26 cellular contexts compared by ENCODE assay signal in genomic region chr5:119250946-119251901, GRCh38.
DNase-seq lines count a peak whose midpoint lies in the region; ATAC-seq and TF ChIP-seq lines count a peak whose summit lies in the region.
"Had no signal": no experiment of that assay in that cellular context is flagged by ENCODE, and none has a peak within 500 bp of the region (broad histone marks: within the 10 kb centered on the region; RNA-seq: fewer than 3 reads in every experiment).

No MANE protein-coding gene starts in this region.

- no peak overlapping the region for H3K9ac ChIP-seq in endodermal cell (ENCODE audit: extremely low read depth, low read length, poor library complexity, severe bottlenecking)

- H3K36me3 ChIP-seq in GM23338 (ENCODE audit: insufficient read depth): no peaks in the 10 kb centered on the region
- H3K36me3 ChIP-seq in endodermal cell (ENCODE audit: control insufficient read depth, insufficient read depth, low read length): peaks cover 39% of the 10 kb centered on the region
- H3K36me3 ChIP-seq: transverse colon had no signal

- no peak overlapping the region for H3K27ac ChIP-seq in GM23338 (ENCODE audit: low read depth)
- H3K27ac ChIP-seq in endodermal cell (ENCODE audit: low read depth, low read length): no peak overlapping the region
- H3K27ac ChIP-seq: C4-2B, esophagus squamous epithelium, left ventricle myocardium inferior, SK-N-MC, transverse colon had no signal

- H3K9me3 Mint-ChIP-seq in GM23338 (peaks cover 22% of the 10 kb centered on the region), endodermal cell (peaks cover 21% of the 10 kb centered on the region)
- H3K9me3 Mint-ChIP-seq in activated naive CD8-positive, alpha-beta T cell treated with anti-CD3 and anti-CD28 coated beads for 36 hours: peaks cover 14% of the 10 kb centered on the region
- H3K9me3 Mint-ChIP-seq: natural killer cell treated with Interleukin-12 subunit alpha and Interleukin-12 subunit beta and Interleukin-15 and Interleukin-18, amount 100 ng/mL, for 72 hours had no signal

- peaks cover 2% of the 10 kb centered on the region; the same call in 2 of the 3 replicates for H3K4me1 Mint-ChIP-seq in GM23338
- H3K4me1 Mint-ChIP-seq in activated naive CD8-positive, alpha-beta T cell treated with anti-CD3 and anti-CD28 coated beads for 36 hours: peaks cover 9% of the 10 kb centered on the region
- no peaks in the 10 kb centered on the region for H3K4me1 Mint-ChIP-seq in endodermal cell

- ATAC-seq in GM23338: no peak
- ATAC-seq: natural killer cell treated with Interleukin-12 subunit alpha and Interleukin-12 subunit beta and Interleukin-15 and Interleukin-18, amount 100 ng/mL, for 72 hours had no signal

- H3K36me3 Mint-ChIP-seq in GM23338 (ENCODE audit: low read depth): peaks cover 16% of the 10 kb centered on the region
- H3K36me3 Mint-ChIP-seq in activated naive CD8-positive, alpha-beta T cell treated with anti-CD3 and anti-CD28 coated beads for 36 hours: peaks cover 18% of the 10 kb centered on the region
- peaks cover 20% of the 10 kb centered on the region for H3K36me3 Mint-ChIP-seq in endodermal cell (ENCODE audit: low read depth)

- DNase-seq in AG10803 (ENCODE audit: low read depth) (peak; percentile 57), GM23338 (ENCODE audit: low spot score) (no peak), fibroblast of mammary gland (ENCODE audit: low read depth) (peak; percentile 60), endodermal cell (no peak), DMS 273 (lab: John Stamatoyannopoulos, UW; ENCODE audit: unreplicated experiment) (no peak)
- no peak for DNase-seq in activated naive CD8-positive, alpha-beta T cell treated with anti-CD3 and anti-CD28 coated beads for 36 hours
- DNase-seq in effector CD8-positive, alpha-beta T cell (lab: John Stamatoyannopoulos, UW): no peak
- DNase-seq: activated naive CD4-positive, alpha-beta T cell treated with anti-CD3 and anti-CD28 coated beads for 36 hours; anterior cingulate cortex; Caco-2; cortex of kidney; DMS79 treated with DMSO at 0.1 percent for 48 hours; esophagus squamous epithelium; HFFc6; left ventricle myocardium inferior; NCI-H187; NCI-H2171 treated with DMSO at 0.1 percent for 48 hours; NCI-H510A treated with DMSO at 0.1 percent for 48 hours; stimulated activated CD4-positive, alpha-beta T cell treated with anti-CD3 and anti-CD28 coated beads, Interleukin-1b, Interleukin-23, amount 100 ng/mL, for 48 hours; stimulated activated CD8-positive, alpha-beta memory T cell treated with anti-CD3 and anti-CD28 coated beads, Interleukin-4, amount 100 ng/mL, for 48 hours; transverse colon had no signal

- H3K4me3 Mint-ChIP-seq in GM23338 (no peak overlapping the region), endodermal cell (no peak overlapping the region)
- H3K4me3 Mint-ChIP-seq in activated naive CD8-positive, alpha-beta T cell treated with anti-CD3 and anti-CD28 coated beads for 36 hours: no peak overlapping the region
- H3K4me3 Mint-ChIP-seq: activated naive CD4-positive, alpha-beta T cell treated with anti-CD3 and anti-CD28 coated beads for 36 hours; HFFc6; mesothelial cell of epicardium; natural killer cell treated with Interleukin-12 subunit alpha and Interleukin-12 subunit beta and Interleukin-15 and Interleukin-18, amount 100 ng/mL, for 72 hours had no signal

- 89 to 100% methylated on average over 1 to 7 of the region's 7 CpGs for WGBS in endodermal cell (ENCODE audit: insufficient coverage in 1 of 2, insufficient read length in 1 of 2), 2 experiments

- H3K9me3 ChIP-seq in endodermal cell (ENCODE audit: control insufficient read depth, low read length): peaks cover 8% of the 10 kb centered on the region
- H3K9me3 ChIP-seq: Caco-2, transverse colon had no signal

- H3F3A ChIP-seq in GM23338 (replicated peaks; ENCODE audit: low read depth): no peaks in the 10 kb centered on the region

- TF ChIP-seq CTCF in AG10803 (conservative IDR thresholded peaks at IDR 0.05; ENCODE audit: low read length): no peak
- no peak for TF ChIP-seq CTCF in GM23338 (conservative IDR thresholded peaks at IDR 0.05; ENCODE audit: low read depth in 2 of 2)
- TF ChIP-seq CTCF in fibroblast of mammary gland (conservative IDR thresholded peaks at IDR 0.05; ENCODE audit: control insufficient read depth, insufficient read depth, low read depth, low read length): no peak
- TF ChIP-seq CTCF in endodermal cell (conservative IDR thresholded peaks at IDR 0.05): no peak

- no peak overlapping the region for H3K4me3 ChIP-seq in AG10803 (ENCODE audit: low read length)
- no peak overlapping the region for H3K4me3 ChIP-seq in GM23338
- H3K4me3 ChIP-seq in fibroblast of mammary gland (ENCODE audit: control insufficient read depth, low read depth, low read length): no peak overlapping the region
- no peak overlapping the region for H3K4me3 ChIP-seq in endodermal cell (ENCODE audit: low read length)
- H3K4me3 ChIP-seq: esophagus squamous epithelium, left ventricle myocardium inferior, SK-N-MC, smooth muscle cell, transverse colon had no signal

- no peak overlapping the region for H2AFZ ChIP-seq in GM23338

- H3K4me1 ChIP-seq in GM23338 (ENCODE audit: insufficient read depth): no peaks in the 10 kb centered on the region
- no peaks in the 10 kb centered on the region for H3K4me1 ChIP-seq in endodermal cell (ENCODE audit: control insufficient read depth, insufficient read depth, low read length)
- H3K4me1 ChIP-seq: esophagus squamous epithelium, left ventricle myocardium inferior had no signal

- H3K27me3 Mint-ChIP-seq in GM23338 (ENCODE audit: insufficient read depth, low read depth, poor library complexity) (peaks cover 15% of the 10 kb centered on the region), endodermal cell (ENCODE audit: insufficient read depth) (no peaks in the 10 kb centered on the region)
- H3K27me3 Mint-ChIP-seq in activated naive CD8-positive, alpha-beta T cell treated with anti-CD3 and anti-CD28 coated beads for 36 hours: no peaks in the 10 kb centered on the region
- H3K27me3 Mint-ChIP-seq: natural killer cell treated with Interleukin-12 subunit alpha and Interleukin-12 subunit beta and Interleukin-15 and Interleukin-18, amount 100 ng/mL, for 72 hours had no signal

- H3K79me2 ChIP-seq in GM23338 (replicated peaks; ENCODE audit: insufficient read depth): no peaks in the 10 kb centered on the region

- peak overlapping the region; percentile 78; the same call in 1 of the 2 replicates for H3K27ac Mint-ChIP-seq in GM23338
- peak overlapping the region; percentile 56 for H3K27ac Mint-ChIP-seq in activated naive CD8-positive, alpha-beta T cell treated with anti-CD3 and anti-CD28 coated beads for 36 hours
- H3K27ac Mint-ChIP-seq in endodermal cell: no peak overlapping the region
- H3K27ac Mint-ChIP-seq: activated naive CD4-positive, alpha-beta T cell treated with anti-CD3 and anti-CD28 coated beads for 36 hours; HFFc6; mesothelial cell of epicardium; natural killer cell treated with Interleukin-12 subunit alpha and Interleukin-12 subunit beta and Interleukin-15 and Interleukin-18, amount 100 ng/mL, for 72 hours had no signal

- H3K9me2 ChIP-seq in GM23338 (ENCODE audit: insufficient read depth): no peaks in the 10 kb centered on the region

- H3K4me2 ChIP-seq in GM23338: no peak overlapping the region
- H3K4me2 ChIP-seq: smooth muscle cell had no signal

- no peaks in the 10 kb centered on the region for H3K27me3 ChIP-seq in GM23338 (ENCODE audit: insufficient read depth)
- H3K27me3 ChIP-seq in endodermal cell (ENCODE audit: control insufficient read depth, insufficient read depth, low read length, poor library complexity, severe bottlenecking): no peaks in the 10 kb centered on the region
- H3K27me3 ChIP-seq: esophagus squamous epithelium, transverse colon had no signal

- no peaks in the 10 kb centered on the region for H4K20me1 ChIP-seq in GM23338 (replicated peaks; ENCODE audit: insufficient read depth)

TF ChIP-seq in GM23338, 12 proteins besides CTCF, POLR2A, EP300 and RAD21 (continues in another document):
- TF ChIP-seq POLR2AphosphoS5 (IDR thresholded peaks at IDR 0.05; ENCODE audit: low read depth): no peak
- TF ChIP-seq NANOG (IDR thresholded peaks at IDR 0.05; ENCODE audit: borderline replicate concordance): no peak
- TF ChIP-seq ZNF114 (CRISPR knock-in tag; IDR thresholded peaks at IDR 0.05): no peak
- TF ChIP-seq REST (IDR thresholded peaks at IDR 0.05; ENCODE audit: unreplicated experiment): no peak
- TF ChIP-seq EZH2phosphoT487 (IDR thresholded peaks at IDR 0.05; ENCODE audit: unreplicated experiment): no peak
- no peak for TF ChIP-seq CREB1 (CRISPR knock-in tag; IDR thresholded peaks at IDR 0.05; ENCODE audit: low read depth)
- no peak for TF ChIP-seq JUNB (IDR thresholded peaks at IDR 0.05; ENCODE audit: unreplicated experiment)

Comparison
In these comparisons a context has a peak if more than half of its experiments do, and no peak if none do; other contexts are left out.
1. DNase-seq: peak in AG10803 (single experiment) and fibroblast of mammary gland (single experiment); none in GM23338 (single experiment), activated naive CD8-positive, alpha-beta T cell treated with anti-CD3 and anti-CD28 coated beads for 36 hours (single experiment), endodermal cell (single experiment), effector CD8-positive, alpha-beta T cell (single experiment) and DMS 273 (single experiment).